ENCODE assay signal across 1 cellular context in the genomic region with DNA sequence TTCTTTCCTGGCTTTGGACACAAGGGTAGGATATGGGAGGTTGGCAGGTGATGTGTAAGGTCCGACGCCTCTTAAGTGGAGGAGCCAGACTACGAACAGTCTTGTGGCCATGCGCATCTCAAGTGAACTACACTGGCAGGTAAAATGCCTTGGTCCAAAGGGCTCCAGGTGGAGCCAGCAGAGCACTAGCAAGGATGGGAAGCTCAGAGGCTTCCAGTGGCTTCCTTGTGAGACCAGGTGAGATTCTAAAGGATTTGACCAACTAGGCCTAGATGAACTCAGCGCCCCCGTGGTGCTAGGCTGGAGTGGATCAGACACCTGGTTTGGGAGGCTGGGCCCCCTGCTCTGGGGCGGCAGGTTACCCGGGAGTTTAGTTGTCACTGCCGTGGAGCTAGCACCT.
TF ChIP-seq lines count a peak whose summit lies in the region.

No MANE protein-coding gene starts in this region.

TF ChIP-seq in GM23338, 12 proteins besides CTCF, POLR2A, EP300 and RAD21 (continued from another document):
- TF ChIP-seq, protein P1, sequence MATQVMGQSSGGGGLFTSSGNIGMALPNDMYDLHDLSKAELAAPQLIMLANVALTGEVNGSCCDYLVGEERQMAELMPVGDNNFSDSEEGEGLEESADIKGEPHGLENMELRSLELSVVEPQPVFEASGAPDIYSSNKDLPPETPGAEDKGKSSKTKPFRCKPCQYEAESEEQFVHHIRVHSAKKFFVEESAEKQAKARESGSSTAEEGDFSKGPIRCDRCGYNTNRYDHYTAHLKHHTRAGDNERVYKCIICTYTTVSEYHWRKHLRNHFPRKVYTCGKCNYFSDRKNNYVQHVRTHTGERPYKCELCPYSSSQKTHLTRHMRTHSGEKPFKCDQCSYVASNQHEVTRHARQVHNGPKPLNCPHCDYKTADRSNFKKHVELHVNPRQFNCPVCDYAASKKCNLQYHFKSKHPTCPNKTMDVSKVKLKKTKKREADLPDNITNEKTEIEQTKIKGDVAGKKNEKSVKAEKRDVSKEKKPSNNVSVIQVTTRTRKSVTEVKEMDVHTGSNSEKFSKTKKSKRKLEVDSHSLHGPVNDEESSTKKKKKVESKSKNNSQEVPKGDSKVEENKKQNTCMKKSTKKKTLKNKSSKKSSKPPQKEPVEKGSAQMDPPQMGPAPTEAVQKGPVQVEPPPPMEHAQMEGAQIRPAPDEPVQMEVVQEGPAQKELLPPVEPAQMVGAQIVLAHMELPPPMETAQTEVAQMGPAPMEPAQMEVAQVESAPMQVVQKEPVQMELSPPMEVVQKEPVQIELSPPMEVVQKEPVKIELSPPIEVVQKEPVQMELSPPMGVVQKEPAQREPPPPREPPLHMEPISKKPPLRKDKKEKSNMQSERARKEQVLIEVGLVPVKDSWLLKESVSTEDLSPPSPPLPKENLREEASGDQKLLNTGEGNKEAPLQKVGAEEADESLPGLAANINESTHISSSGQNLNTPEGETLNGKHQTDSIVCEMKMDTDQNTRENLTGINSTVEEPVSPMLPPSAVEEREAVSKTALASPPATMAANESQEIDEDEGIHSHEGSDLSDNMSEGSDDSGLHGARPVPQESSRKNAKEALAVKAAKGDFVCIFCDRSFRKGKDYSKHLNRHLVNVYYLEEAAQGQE (IDR thresholded peaks at IDR 0.05; ENCODE audit: unreplicated experiment) = no peak
- TF ChIP-seq NANOG (IDR thresholded peaks at IDR 0.05; ENCODE audit: borderline replicate concordance) (no peak), EZH2 (IDR thresholded peaks at IDR 0.05; ENCODE audit: low read depth, unreplicated experiment) (no peak), POLR2AphosphoS5 (IDR thresholded peaks at IDR 0.05; ENCODE audit: low read depth) (no peak)
- TF ChIP-seq, protein P2, sequence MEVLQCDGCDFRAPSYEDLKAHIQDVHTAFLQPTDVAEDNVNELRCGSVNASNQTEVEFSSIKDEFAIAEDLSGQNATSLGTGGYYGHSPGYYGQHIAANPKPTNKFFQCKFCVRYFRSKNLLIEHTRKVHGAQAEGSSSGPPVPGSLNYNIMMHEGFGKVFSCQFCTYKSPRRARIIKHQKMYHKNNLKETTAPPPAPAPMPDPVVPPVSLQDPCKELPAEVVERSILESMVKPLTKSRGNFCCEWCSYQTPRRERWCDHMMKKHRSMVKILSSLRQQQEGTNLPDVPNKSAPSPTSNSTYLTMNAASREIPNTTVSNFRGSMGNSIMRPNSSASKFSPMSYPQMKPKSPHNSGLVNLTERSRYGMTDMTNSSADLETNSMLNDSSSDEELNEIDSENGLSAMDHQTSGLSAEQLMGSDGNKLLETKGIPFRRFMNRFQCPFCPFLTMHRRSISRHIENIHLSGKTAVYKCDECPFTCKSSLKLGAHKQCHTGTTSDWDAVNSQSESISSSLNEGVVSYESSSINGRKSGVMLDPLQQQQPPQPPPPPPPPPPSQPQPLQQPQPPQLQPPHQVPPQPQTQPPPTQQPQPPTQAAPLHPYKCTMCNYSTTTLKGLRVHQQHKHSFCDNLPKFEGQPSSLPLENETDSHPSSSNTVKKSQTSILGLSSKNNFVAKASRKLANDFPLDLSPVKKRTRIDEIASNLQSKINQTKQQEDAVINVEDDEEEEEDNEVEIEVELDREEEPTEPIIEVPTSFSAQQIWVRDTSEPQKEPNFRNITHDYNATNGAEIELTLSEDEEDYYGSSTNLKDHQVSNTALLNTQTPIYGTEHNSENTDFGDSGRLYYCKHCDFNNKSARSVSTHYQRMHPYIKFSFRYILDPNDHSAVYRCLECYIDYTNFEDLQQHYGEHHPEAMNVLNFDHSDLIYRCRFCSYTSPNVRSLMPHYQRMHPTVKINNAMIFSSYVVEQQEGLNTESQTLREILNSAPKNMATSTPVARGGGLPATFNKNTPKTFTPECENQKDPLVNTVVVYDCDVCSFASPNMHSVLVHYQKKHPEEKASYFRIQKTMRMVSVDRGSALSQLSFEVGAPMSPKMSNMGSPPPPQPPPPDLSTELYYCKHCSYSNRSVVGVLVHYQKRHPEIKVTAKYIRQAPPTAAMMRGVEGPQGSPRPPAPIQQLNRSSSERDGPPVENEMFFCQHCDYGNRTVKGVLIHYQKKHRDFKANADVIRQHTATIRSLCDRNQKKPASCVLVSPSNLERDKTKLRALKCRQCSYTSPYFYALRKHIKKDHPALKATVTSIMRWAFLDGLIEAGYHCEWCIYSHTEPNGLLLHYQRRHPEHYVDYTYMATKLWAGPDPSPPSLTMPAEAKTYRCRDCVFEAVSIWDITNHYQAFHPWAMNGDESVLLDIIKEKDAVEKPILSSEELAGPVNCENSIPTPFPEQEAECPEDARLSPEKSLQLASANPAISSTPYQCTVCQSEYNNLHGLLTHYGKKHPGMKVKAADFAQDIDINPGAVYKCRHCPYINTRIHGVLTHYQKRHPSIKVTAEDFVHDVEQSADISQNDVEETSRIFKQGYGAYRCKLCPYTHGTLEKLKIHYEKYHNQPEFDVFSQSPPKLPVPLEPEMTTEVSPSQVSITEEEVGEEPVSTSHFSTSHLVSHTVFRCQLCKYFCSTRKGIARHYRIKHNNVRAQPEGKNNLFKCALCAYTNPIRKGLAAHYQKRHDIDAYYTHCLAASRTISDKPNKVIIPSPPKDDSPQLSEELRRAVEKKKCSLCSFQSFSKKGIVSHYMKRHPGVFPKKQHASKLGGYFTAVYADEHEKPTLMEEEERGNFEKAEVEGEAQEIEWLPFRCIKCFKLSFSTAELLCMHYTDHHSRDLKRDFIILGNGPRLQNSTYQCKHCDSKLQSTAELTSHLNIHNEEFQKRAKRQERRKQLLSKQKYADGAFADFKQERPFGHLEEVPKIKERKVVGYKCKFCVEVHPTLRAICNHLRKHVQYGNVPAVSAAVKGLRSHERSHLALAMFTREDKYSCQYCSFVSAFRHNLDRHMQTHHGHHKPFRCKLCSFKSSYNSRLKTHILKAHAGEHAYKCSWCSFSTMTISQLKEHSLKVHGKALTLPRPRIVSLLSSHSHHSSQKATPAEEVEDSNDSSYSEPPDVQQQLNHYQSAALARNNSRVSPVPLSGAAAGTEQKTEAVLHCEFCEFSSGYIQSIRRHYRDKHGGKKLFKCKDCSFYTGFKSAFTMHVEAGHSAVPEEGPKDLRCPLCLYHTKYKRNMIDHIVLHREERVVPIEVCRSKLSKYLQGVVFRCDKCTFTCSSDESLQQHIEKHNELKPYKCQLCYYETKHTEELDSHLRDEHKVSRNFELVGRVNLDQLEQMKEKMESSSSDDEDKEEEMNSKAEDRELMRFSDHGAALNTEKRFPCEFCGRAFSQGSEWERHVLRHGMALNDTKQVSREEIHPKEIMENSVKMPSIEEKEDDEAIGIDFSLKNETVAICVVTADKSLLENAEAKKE (CRISPR knock-in tag; IDR thresholded peaks at IDR 0.05) = no peak
